In the genomic region with DNA sequence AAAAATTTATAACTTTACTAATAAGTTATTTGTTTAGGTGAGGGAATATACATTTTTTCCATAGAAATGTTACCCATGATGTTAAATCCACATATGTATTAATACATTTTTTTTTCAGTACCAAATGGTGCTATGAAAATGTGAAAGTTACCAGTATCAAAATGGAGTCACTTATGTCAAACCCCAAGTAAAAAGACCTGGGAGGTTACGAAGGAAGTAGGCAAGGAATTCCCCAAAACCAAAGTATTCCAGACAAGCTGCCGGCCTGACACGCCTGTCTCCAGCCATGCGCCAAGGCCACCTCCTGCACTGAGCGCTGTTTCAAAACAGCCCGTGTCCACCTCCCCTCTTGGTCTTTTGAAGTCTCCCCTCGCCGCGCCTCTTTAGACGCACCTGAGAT, we compare ENCODE assay signal across 22 cellular contexts. TPM values are rescaled to one million over a fixed set of nuclear protein-coding genes. Genes with fewer than 3 reads are reported as not detected.
"Had no signal": no experiment of that assay in that cellular context is flagged by ENCODE, and none has a peak within 500 bp of the region (broad histone marks: within the 10 kb centered on the region; RNA-seq: fewer than 3 reads in every experiment).

No MANE protein-coding gene starts in this region.

- H3K9me3 Mint-ChIP-seq: activated T-cell treated with anti-CD3 and anti-CD28 coated beads, Interleukin-2, amount 50 U/mL, for 4 hours; brain; nephron progenitor cell; stimulated activated naive B cell treated with anti-CD40 and anti-IgM and Interleukin-4, amounts not matched to agents 10 μg/mL and 1 μg/mL and 100 μg/mL, for 72 hours had no signal

- H3K27ac ChIP-seq: colonic mucosa, esophagus muscularis mucosa, gastroesophageal sphincter, spleen, thyroid gland, WERI-Rb-1 had no signal

- H3K4me3 ChIP-seq: colonic mucosa, esophagus muscularis mucosa, gastroesophageal sphincter, spleen, thyroid gland had no signal

- H3K4me1 Mint-ChIP-seq: brain; stimulated activated naive B cell treated with anti-CD40 and anti-IgM and Interleukin-4, amounts not matched to agents 10 μg/mL and 1 μg/mL and 100 μg/mL, for 72 hours had no signal

- H3K27ac Mint-ChIP-seq: brain, nephron progenitor cell had no signal

- H3K36me3 ChIP-seq: colonic mucosa, esophagus muscularis mucosa, gastroesophageal sphincter, spleen, thyroid gland, WERI-Rb-1 had no signal

- ATAC-seq: activated T-cell treated with anti-CD3 and anti-CD28 coated beads, Interleukin-2, amount 50 U/mL, for 4 hours; gastroesophageal sphincter; left cardiac atrium; stimulated activated naive B cell treated with anti-CD40 and anti-IgM and Interleukin-4, amounts not matched to agents 10 μg/mL and 1 μg/mL and 100 μg/mL, for 72 hours had no signal

- H3K9me3 ChIP-seq: colonic mucosa, esophagus muscularis mucosa, gastroesophageal sphincter, spleen, thyroid gland had no signal

- DNase-seq: activated CD4-positive, alpha-beta T cell treated with anti-CD3 and anti-CD28 coated beads for 1 hour; activated CD4-positive, alpha-beta T cell treated with anti-CD3 and anti-CD28 coated beads, Interleukin-2, amount 50 U/mL, for 48 hours; activated effector memory CD4-positive, alpha-beta T cell treated with anti-CD3 and anti-CD28 coated beads, Interleukin-2, amount 50 U/mL, for 16 hours; activated T-cell treated with anti-CD3 and anti-CD28 coated beads, Interleukin-2, amount 50 U/mL, for 4 hours; anterior cingulate cortex; central memory CD4-positive, alpha-beta T cell; colonic mucosa; effector CD4-positive, alpha-beta T cell; left cardiac atrium; mesenchymal stem cell; nephron progenitor cell; nucleus accumbens; retina; spleen; stimulated activated CD4-positive, alpha-beta T cell treated with anti-CD3 and anti-CD28 coated beads, Interleukin-4, amount 100 ng/mL, for 4 hours; stimulated activated naive B cell treated with anti-CD40 and anti-IgM and Interleukin-4, amounts not matched to agents 10 μg/mL and 1 μg/mL and 100 μg/mL, for 72 hours; thyroid gland; WERI-Rb-1 had no signal

- H3K27me3 ChIP-seq: colonic mucosa, esophagus muscularis mucosa, gastroesophageal sphincter, spleen, thyroid gland had no signal

- H3K36me3 Mint-ChIP-seq: brain; stimulated activated naive B cell treated with anti-CD40 and anti-IgM and Interleukin-4, amounts not matched to agents 10 μg/mL and 1 μg/mL and 100 μg/mL, for 72 hours had no signal

- H3K4me1 ChIP-seq: colonic mucosa, esophagus muscularis mucosa, gastroesophageal sphincter, thyroid gland had no signal

- H3K4me3 Mint-ChIP-seq: activated T-cell treated with anti-CD3 and anti-CD28 coated beads, Interleukin-2, amount 50 U/mL, for 4 hours; brain; nephron progenitor cell; stimulated activated naive B cell treated with anti-CD40 and anti-IgM and Interleukin-4, amounts not matched to agents 10 μg/mL and 1 μg/mL and 100 μg/mL, for 72 hours had no signal

RNA-seq across cellular contexts. Expression of a gene that starts 44.7 kb away (rescaled TPM):
- total RNA-seq: SK-MEL-5 had no signal
